1 cellular context compared by ENCODE assay signal in genomic region chr17:17811381-17812210, GRCh38.
TF ChIP-seq lines count a peak whose summit lies in the region.

No MANE protein-coding gene starts in this region.

TF ChIP-seq in A549, 52 proteins besides CTCF, POLR2A, EP300 and RAD21 (continued from another document):
- no peak for TF ChIP-seq PBX3 (IDR thresholded peaks at IDR 0.05)
- no peak for TF ChIP-seq MYC (IDR thresholded peaks at IDR 0.05; ENCODE audit: borderline replicate concordance, low read length)
- no peak for TF ChIP-seq POLR2AphosphoS2 (conservative IDR thresholded peaks at IDR 0.05; ENCODE audit: low read length)
- TF ChIP-seq TP53 (CRISPR knock-in tag; IDR thresholded peaks at IDR 0.05), result peak; percentile 74; the same call in 1 of the 2 replicates
